ENCODE assay signal across 1 cellular context in the genomic region with DNA sequence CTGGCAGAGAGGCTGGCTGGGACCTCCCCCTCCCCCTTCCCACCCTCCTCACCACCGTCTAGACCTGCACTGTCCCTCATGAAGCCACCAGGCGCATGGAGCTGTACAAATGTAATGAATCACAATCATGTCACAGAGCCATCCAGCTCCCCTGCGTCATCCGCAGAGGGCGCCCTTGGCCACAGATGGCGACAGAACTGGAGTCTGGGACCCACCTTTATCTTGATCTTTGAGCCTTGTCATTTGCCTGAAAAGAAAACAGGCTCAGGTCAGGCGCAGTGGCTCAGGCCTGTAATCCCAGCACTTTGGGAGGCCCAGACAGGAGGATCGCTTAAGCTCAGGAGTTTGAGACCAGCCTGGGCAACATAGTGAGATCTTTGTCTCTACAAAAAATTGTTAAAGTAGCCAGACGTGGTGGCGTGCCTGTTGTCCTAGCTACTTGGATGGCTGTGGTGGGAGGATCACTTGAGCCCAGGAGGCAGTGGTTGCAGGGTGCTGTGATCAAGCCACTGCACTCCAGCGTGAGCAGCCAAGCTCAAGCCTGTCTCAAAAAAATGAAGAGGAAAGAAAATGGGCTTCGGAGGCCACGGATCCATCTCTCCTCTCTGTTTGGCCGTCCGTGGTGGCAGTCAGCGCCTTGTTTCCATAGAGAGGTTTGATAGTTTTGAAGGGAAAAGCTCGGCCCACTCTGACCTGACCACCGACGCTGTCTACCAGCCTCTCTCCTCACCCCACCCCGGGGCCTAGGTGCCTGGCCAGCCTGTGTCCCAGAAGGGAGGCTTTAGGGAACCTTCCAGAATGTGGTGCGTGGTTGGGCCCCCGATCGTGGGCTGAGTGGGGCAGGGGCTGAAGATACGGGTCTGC.
A peak's percentile ranks its signal among the peaks of the same experiment; 100 is the strongest.
TF ChIP-seq lines count a peak whose summit lies in the region.

No MANE protein-coding gene starts in this region.

TF ChIP-seq in K562, 482 proteins besides CTCF, POLR2A, EP300 and RAD21 (continues in another document):
- TF ChIP-seq ETV5 (CRISPR knock-in tag; IDR thresholded peaks at IDR 0.05; ENCODE audit: low read depth) (0 out of 2 replicates have a peak, but pooled peaks have one; percentile 22), DIDO1 (tag; IDR thresholded peaks at IDR 0.05; ENCODE audit: low read depth) (no peak), HDAC3 (IDR thresholded peaks at IDR 0.05; ENCODE audit: borderline replicate concordance, partially characterized antibody) (no peak), PTTG1 (tag; IDR thresholded peaks at IDR 0.05; ENCODE audit: low read depth) (no peak), BCOR (IDR thresholded peaks at IDR 0.05) (peak; percentile 86), RBM15 (IDR thresholded peaks at IDR 0.05; ENCODE audit: insufficient read depth, low read length) (no peak), RBFOX2 (IDR thresholded peaks at IDR 0.05; ENCODE audit: low read depth, low read length) (no peak), CAMTA2 (CRISPR knock-in tag; conservative IDR thresholded peaks at IDR 0.05) (no peak), RNF2 (IDR thresholded peaks at IDR 0.05) (no peak), NFXL1 (CRISPR knock-in tag; IDR thresholded peaks at IDR 0.05) (no peak), TSC22D4 (tag; IDR thresholded peaks at IDR 0.05) (no peak), ZNF140 (CRISPR knock-in tag; IDR thresholded peaks at IDR 0.05) (no peak), FOS (IDR thresholded peaks at IDR 0.05; ENCODE audit: extremely low read depth, insufficient read length) (no peak), RBBP5 (IDR thresholded peaks at IDR 0.05; ENCODE audit: borderline replicate concordance, insufficient read depth, low read length, poor library complexity, severe bottlenecking) (no peak), ZNF347 (CRISPR knock-in tag; IDR thresholded peaks at IDR 0.05; ENCODE audit: low read depth) (no peak), MBD2 (IDR thresholded peaks at IDR 0.05; ENCODE audit: borderline replicate concordance, low read depth) (no peak), CBX2 (IDR thresholded peaks at IDR 0.05; ENCODE audit: insufficient read depth, low read length, poor library complexity, severe bottlenecking) (no peak), ZNF717 (CRISPR knock-in tag; IDR thresholded peaks at IDR 0.05) (no peak), CCNT2 (IDR thresholded peaks at IDR 0.05; ENCODE audit: borderline replicate concordance, extremely low read depth, insufficient read length, low read depth, low read length) (no peak), STAG1 (CRISPR knock-in tag; IDR thresholded peaks at IDR 0.05; ENCODE audit: borderline replicate concordance) (peak; percentile 92), RCOR1 (IDR thresholded peaks at IDR 0.05; ENCODE audit: borderline replicate concordance in 1 of 2, low read depth in 2 of 2, low read length in 2 of 2) (peak in 1 of 2 experiments; percentile 83; a peak in 2 of 4 replicates), ZEB2 (IDR thresholded peaks at IDR 0.05) (no peak), ADNP (tag; IDR thresholded peaks at IDR 0.05) (no peak), RBM25 (IDR thresholded peaks at IDR 0.05; ENCODE audit: low read depth, low read length, severe bottlenecking) (no peak), ZNF445 (CRISPR knock-in tag; IDR thresholded peaks at IDR 0.05; ENCODE audit: low read depth) (no peak), TBL1XR1 (IDR thresholded peaks at IDR 0.05; ENCODE audit: low read length in 2 of 2) (peak in 1 of 2 experiments; percentile 66; a peak in 1 of 4 replicates), TEAD2 (tag; IDR thresholded peaks at IDR 0.05) (no peak), CBFA2T3 (IDR thresholded peaks at IDR 0.05) (peak; percentile 41), FOXJ2 (tag; IDR thresholded peaks at IDR 0.05) (no peak)
- TF ChIP-seq, protein P1, sequence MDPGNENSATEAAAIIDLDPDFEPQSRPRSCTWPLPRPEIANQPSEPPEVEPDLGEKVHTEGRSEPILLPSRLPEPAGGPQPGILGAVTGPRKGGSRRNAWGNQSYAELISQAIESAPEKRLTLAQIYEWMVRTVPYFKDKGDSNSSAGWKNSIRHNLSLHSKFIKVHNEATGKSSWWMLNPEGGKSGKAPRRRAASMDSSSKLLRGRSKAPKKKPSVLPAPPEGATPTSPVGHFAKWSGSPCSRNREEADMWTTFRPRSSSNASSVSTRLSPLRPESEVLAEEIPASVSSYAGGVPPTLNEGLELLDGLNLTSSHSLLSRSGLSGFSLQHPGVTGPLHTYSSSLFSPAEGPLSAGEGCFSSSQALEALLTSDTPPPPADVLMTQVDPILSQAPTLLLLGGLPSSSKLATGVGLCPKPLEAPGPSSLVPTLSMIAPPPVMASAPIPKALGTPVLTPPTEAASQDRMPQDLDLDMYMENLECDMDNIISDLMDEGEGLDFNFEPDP (CRISPR knock-in tag; IDR thresholded peaks at IDR 0.05), result no peak
- TF ChIP-seq, protein P2, sequence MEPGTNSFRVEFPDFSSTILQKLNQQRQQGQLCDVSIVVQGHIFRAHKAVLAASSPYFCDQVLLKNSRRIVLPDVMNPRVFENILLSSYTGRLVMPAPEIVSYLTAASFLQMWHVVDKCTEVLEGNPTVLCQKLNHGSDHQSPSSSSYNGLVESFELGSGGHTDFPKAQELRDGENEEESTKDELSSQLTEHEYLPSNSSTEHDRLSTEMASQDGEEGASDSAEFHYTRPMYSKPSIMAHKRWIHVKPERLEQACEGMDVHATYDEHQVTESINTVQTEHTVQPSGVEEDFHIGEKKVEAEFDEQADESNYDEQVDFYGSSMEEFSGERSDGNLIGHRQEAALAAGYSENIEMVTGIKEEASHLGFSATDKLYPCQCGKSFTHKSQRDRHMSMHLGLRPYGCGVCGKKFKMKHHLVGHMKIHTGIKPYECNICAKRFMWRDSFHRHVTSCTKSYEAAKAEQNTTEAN (CRISPR knock-in tag; IDR thresholded peaks at IDR 0.05), result no peak
- TF ChIP-seq, protein P3, sequence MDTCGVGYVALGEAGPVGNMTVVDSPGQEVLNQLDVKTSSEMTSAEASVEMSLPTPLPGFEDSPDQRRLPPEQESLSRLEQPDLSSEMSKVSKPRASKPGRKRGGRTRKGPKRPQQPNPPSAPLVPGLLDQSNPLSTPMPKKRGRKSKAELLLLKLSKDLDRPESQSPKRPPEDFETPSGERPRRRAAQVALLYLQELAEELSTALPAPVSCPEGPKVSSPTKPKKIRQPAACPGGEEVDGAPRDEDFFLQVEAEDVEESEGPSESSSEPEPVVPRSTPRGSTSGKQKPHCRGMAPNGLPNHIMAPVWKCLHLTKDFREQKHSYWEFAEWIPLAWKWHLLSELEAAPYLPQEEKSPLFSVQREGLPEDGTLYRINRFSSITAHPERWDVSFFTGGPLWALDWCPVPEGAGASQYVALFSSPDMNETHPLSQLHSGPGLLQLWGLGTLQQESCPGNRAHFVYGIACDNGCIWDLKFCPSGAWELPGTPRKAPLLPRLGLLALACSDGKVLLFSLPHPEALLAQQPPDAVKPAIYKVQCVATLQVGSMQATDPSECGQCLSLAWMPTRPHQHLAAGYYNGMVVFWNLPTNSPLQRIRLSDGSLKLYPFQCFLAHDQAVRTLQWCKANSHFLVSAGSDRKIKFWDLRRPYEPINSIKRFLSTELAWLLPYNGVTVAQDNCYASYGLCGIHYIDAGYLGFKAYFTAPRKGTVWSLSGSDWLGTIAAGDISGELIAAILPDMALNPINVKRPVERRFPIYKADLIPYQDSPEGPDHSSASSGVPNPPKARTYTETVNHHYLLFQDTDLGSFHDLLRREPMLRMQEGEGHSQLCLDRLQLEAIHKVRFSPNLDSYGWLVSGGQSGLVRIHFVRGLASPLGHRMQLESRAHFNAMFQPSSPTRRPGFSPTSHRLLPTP (IDR thresholded peaks at IDR 0.05; ENCODE audit: borderline replicate concordance, extremely low read depth, insufficient read length), result no peak
- TF ChIP-seq, protein P4, sequence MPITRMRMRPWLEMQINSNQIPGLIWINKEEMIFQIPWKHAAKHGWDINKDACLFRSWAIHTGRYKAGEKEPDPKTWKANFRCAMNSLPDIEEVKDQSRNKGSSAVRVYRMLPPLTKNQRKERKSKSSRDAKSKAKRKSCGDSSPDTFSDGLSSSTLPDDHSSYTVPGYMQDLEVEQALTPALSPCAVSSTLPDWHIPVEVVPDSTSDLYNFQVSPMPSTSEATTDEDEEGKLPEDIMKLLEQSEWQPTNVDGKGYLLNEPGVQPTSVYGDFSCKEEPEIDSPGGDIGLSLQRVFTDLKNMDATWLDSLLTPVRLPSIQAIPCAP (CRISPR knock-in tag; IDR thresholded peaks at IDR 0.05; ENCODE audit: borderline replicate concordance), result no peak
- TF ChIP-seq, protein P5, sequence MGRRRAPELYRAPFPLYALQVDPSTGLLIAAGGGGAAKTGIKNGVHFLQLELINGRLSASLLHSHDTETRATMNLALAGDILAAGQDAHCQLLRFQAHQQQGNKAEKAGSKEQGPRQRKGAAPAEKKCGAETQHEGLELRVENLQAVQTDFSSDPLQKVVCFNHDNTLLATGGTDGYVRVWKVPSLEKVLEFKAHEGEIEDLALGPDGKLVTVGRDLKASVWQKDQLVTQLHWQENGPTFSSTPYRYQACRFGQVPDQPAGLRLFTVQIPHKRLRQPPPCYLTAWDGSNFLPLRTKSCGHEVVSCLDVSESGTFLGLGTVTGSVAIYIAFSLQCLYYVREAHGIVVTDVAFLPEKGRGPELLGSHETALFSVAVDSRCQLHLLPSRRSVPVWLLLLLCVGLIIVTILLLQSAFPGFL (CRISPR knock-in tag; IDR thresholded peaks at IDR 0.05), result no peak
- TF ChIP-seq, protein P6, sequence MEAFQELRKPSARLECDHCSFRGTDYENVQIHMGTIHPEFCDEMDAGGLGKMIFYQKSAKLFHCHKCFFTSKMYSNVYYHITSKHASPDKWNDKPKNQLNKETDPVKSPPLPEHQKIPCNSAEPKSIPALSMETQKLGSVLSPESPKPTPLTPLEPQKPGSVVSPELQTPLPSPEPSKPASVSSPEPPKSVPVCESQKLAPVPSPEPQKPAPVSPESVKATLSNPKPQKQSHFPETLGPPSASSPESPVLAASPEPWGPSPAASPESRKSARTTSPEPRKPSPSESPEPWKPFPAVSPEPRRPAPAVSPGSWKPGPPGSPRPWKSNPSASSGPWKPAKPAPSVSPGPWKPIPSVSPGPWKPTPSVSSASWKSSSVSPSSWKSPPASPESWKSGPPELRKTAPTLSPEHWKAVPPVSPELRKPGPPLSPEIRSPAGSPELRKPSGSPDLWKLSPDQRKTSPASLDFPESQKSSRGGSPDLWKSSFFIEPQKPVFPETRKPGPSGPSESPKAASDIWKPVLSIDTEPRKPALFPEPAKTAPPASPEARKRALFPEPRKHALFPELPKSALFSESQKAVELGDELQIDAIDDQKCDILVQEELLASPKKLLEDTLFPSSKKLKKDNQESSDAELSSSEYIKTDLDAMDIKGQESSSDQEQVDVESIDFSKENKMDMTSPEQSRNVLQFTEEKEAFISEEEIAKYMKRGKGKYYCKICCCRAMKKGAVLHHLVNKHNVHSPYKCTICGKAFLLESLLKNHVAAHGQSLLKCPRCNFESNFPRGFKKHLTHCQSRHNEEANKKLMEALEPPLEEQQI (IDR thresholded peaks at IDR 0.05), result no peak
- TF ChIP-seq, protein P7, sequence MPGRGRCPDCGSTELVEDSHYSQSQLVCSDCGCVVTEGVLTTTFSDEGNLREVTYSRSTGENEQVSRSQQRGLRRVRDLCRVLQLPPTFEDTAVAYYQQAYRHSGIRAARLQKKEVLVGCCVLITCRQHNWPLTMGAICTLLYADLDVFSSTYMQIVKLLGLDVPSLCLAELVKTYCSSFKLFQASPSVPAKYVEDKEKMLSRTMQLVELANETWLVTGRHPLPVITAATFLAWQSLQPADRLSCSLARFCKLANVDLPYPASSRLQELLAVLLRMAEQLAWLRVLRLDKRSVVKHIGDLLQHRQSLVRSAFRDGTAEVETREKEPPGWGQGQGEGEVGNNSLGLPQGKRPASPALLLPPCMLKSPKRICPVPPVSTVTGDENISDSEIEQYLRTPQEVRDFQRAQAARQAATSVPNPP (IDR thresholded peaks at IDR 0.05; ENCODE audit: borderline replicate concordance, insufficient read depth, insufficient read length), result no peak
- TF ChIP-seq, protein P8, sequence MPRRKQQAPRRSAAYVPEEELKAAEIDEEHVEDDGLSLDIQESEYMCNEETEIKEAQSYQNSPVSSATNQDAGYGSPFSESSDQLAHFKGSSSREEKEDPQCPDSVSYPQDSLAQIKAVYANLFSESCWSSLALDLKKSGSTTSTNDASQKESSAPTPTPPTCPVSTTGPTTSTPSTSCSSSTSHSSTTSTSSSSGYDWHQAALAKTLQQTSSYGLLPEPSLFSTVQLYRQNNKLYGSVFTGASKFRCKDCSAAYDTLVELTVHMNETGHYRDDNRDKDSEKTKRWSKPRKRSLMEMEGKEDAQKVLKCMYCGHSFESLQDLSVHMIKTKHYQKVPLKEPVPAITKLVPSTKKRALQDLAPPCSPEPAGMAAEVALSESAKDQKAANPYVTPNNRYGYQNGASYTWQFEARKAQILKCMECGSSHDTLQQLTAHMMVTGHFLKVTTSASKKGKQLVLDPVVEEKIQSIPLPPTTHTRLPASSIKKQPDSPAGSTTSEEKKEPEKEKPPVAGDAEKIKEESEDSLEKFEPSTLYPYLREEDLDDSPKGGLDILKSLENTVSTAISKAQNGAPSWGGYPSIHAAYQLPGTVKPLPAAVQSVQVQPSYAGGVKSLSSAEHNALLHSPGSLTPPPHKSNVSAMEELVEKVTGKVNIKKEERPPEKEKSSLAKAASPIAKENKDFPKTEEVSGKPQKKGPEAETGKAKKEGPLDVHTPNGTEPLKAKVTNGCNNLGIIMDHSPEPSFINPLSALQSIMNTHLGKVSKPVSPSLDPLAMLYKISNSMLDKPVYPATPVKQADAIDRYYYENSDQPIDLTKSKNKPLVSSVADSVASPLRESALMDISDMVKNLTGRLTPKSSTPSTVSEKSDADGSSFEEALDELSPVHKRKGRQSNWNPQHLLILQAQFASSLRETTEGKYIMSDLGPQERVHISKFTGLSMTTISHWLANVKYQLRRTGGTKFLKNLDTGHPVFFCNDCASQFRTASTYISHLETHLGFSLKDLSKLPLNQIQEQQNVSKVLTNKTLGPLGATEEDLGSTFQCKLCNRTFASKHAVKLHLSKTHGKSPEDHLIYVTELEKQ (CRISPR knock-in tag; IDR thresholded peaks at IDR 0.05), result no peak
- TF ChIP-seq, protein P9, sequence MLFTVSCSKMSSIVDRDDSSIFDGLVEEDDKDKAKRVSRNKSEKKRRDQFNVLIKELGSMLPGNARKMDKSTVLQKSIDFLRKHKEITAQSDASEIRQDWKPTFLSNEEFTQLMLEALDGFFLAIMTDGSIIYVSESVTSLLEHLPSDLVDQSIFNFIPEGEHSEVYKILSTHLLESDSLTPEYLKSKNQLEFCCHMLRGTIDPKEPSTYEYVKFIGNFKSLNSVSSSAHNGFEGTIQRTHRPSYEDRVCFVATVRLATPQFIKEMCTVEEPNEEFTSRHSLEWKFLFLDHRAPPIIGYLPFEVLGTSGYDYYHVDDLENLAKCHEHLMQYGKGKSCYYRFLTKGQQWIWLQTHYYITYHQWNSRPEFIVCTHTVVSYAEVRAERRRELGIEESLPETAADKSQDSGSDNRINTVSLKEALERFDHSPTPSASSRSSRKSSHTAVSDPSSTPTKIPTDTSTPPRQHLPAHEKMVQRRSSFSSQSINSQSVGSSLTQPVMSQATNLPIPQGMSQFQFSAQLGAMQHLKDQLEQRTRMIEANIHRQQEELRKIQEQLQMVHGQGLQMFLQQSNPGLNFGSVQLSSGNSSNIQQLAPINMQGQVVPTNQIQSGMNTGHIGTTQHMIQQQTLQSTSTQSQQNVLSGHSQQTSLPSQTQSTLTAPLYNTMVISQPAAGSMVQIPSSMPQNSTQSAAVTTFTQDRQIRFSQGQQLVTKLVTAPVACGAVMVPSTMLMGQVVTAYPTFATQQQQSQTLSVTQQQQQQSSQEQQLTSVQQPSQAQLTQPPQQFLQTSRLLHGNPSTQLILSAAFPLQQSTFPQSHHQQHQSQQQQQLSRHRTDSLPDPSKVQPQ (CRISPR knock-in tag; IDR thresholded peaks at IDR 0.05; ENCODE audit: borderline replicate concordance), result no peak
